Comparison of ENCODE assay signal across 11 cellular contexts in the genomic region with DNA sequence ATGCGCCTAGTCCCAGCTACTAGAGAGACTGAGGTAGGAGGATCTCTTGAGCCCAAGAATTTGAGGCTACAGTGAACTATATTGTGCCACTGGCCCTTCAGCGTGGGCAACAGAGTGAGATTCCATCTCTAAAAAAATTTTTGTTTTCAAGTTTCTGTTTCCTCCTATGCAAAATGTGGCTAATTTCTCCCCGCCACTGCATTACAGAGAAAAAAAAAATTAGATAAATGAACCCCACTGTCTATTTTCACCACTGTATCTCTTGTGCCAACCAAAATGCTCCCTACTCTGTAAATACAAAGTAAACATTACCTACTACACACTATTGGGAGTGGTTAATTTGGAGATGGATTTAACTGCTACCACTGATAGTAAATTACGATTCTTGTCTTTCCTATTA. TPM values are rescaled to one million over a fixed set of nuclear protein-coding genes. Genes with fewer than 3 reads are reported as not detected.
DNase-seq lines count a peak whose midpoint lies in the region; ATAC-seq and TF ChIP-seq lines count a peak whose summit lies in the region.
"Had no signal": no experiment of that assay in that cellular context is flagged by ENCODE, and none has a peak within 500 bp of the region (broad histone marks: within the 10 kb centered on the region; RNA-seq: fewer than 3 reads in every experiment).

No MANE protein-coding gene starts in this region.

- H3K4me1 ChIP-seq in GM23338 (ENCODE audit: insufficient read depth) = peaks cover 7% of the 10 kb centered on the region; the same call in 1 of the 2 replicates

- H3K79me2 ChIP-seq in GM23338 (replicated peaks; ENCODE audit: insufficient read depth) = peaks cover 28% of the 10 kb centered on the region

- no peak overlapping the region for H3K27ac Mint-ChIP-seq in Calu3 (ENCODE audit: unreplicated experiment)
- H3K27ac Mint-ChIP-seq in GM23338 = no peak overlapping the region
- peak overlapping the region; percentile 99 for H3K27ac Mint-ChIP-seq in activated naive CD8-positive, alpha-beta T cell
- H3K27ac Mint-ChIP-seq in neural crest cell (ENCODE audit: unreplicated experiment) = no peak overlapping the region

- H3K4me2 ChIP-seq in GM23338 = no peak overlapping the region

- no peak overlapping the region for H2AFZ ChIP-seq in GM23338

- no peaks in the 10 kb centered on the region for H3K27me3 ChIP-seq in GM23338 (ENCODE audit: insufficient read depth)
- H3K27me3 ChIP-seq: body of pancreas had no signal

- H3K4me3 ChIP-seq in GM23338 = peak overlapping the region; percentile 84; the same call in 1 of the 2 replicates
- H3K4me3 ChIP-seq: body of pancreas had no signal

- H3K36me3 Mint-ChIP-seq in Calu3 (ENCODE audit: insufficient read depth, unreplicated experiment) (peaks cover 53% of the 10 kb centered on the region), GM23338 (ENCODE audit: low read depth) (peaks cover 30% of the 10 kb centered on the region), neural crest cell (ENCODE audit: low read depth) (peaks cover 11% of the 10 kb centered on the region)
- H3K36me3 Mint-ChIP-seq in activated naive CD8-positive, alpha-beta T cell = peaks cover 19% of the 10 kb centered on the region

- intact Hi-C loops in Calu3 (cut with micrococcal nuclease; ENCODE audit: unreplicated experiment) = loop anchor here (1.0 to 10.0 kb wide), 2 partner anchors 159 to 196 kb away; no protein-coding TSS in a partner anchor

- H3K4me3 Mint-ChIP-seq in Calu3 (ENCODE audit: low read depth, unreplicated experiment) (peak overlapping the region; percentile 89), GM23338 (no peak overlapping the region), neural crest cell (peak overlapping the region; percentile 92)
- peak overlapping the region; percentile 94 for H3K4me3 Mint-ChIP-seq in activated naive CD8-positive, alpha-beta T cell

- H3K9me3 Mint-ChIP-seq in Calu3 (ENCODE audit: low read depth, unreplicated experiment) (no peaks in the 10 kb centered on the region), GM23338 (no peaks in the 10 kb centered on the region), neural crest cell (no peaks in the 10 kb centered on the region)
- peaks cover 6% of the 10 kb centered on the region for H3K9me3 Mint-ChIP-seq in activated naive CD8-positive, alpha-beta T cell (ENCODE audit: low read depth)

- H3K27ac ChIP-seq in GM23338 (ENCODE audit: low read depth) = no peak overlapping the region
- H3K27ac ChIP-seq: RWPE1 had no signal

- H3K36me3 ChIP-seq in GM23338 (ENCODE audit: insufficient read depth) = peaks cover 19% of the 10 kb centered on the region

- H3K9me2 ChIP-seq in GM23338 (ENCODE audit: insufficient read depth) = no peaks in the 10 kb centered on the region

- no TSS peak for BruUV-seq in Calu3 (replicated peaks; lab: Mats Ljungman, UMichigan)

- no peak for DNase-seq in Calu3
- no peak for DNase-seq in GM23338 (ENCODE audit: low spot score)
- DNase-seq in neural crest cell (ENCODE audit: low read depth, low spot score) = no peak
- no peak for DNase-seq in AG08396 (ENCODE audit: low spot score)
- DNase-seq: activated CD4-positive, alpha-beta T cell treated with anti-CD3 and anti-CD28 coated beads for 48 hours; body of pancreas; stimulated activated CD4-positive, alpha-beta T cell treated with anti-CD3 and anti-CD28 coated beads, Interleukin-4, amount 100 ng/mL, for 1 hour had no signal

- no peaks in the 10 kb centered on the region for H4K20me1 ChIP-seq in GM23338 (replicated peaks; ENCODE audit: insufficient read depth)

- ATAC-seq in GM23338 (no peak), HG03439 (IDR thresholded peaks at IDR 0.05; ENCODE audit: unreplicated experiment) (no peak), GM21367 (IDR thresholded peaks at IDR 0.05; ENCODE audit: unreplicated experiment) (no peak)
- ATAC-seq: body of pancreas had no signal

- H3F3A ChIP-seq in GM23338 (replicated peaks; ENCODE audit: low read depth) = 0 out of 2 replicates have a peak, but pooled peaks cover 3% of the 10 kb centered on the region

- no peaks in the 10 kb centered on the region for H3K27me3 Mint-ChIP-seq in Calu3 (ENCODE audit: unreplicated experiment)
- peaks cover 2% of the 10 kb centered on the region for H3K27me3 Mint-ChIP-seq in GM23338 (ENCODE audit: insufficient read depth, low read depth, poor library complexity)
- H3K27me3 Mint-ChIP-seq in activated naive CD8-positive, alpha-beta T cell = no peaks in the 10 kb centered on the region
- H3K27me3 Mint-ChIP-seq in neural crest cell (ENCODE audit: low read depth) = no peaks in the 10 kb centered on the region

- peaks cover 17% of the 10 kb centered on the region for H3K4me1 Mint-ChIP-seq in Calu3 (ENCODE audit: low read depth, unreplicated experiment)
- H3K4me1 Mint-ChIP-seq in GM23338 = peaks cover 10% of the 10 kb centered on the region
- peaks cover 76% of the 10 kb centered on the region for H3K4me1 Mint-ChIP-seq in activated naive CD8-positive, alpha-beta T cell (ENCODE audit: low read depth)
- H3K4me1 Mint-ChIP-seq in neural crest cell = peaks cover 19% of the 10 kb centered on the region

- TF ChIP-seq CTCF in Calu3 (IDR thresholded peaks at IDR 0.05; ENCODE audit: unreplicated experiment) = no peak
- TF ChIP-seq CTCF in GM23338 (conservative IDR thresholded peaks at IDR 0.05; ENCODE audit: low read depth in 2 of 2) = no peak
- no peak for TF ChIP-seq CTCF in neural crest cell (conservative IDR thresholded peaks at IDR 0.05)

- CTCF ChIA-PET in Calu3 (lab: Charles Lee) = interaction anchor here (0.7 to 1.4 kb wide), 2 partner anchors 93 to 213 kb away, joined by 3 to 4 read pairs; no protein-coding TSS in a partner anchor

TF ChIP-seq in GM23338, 12 proteins besides CTCF, POLR2A, EP300 and RAD21:
- TF ChIP-seq, protein P1, sequence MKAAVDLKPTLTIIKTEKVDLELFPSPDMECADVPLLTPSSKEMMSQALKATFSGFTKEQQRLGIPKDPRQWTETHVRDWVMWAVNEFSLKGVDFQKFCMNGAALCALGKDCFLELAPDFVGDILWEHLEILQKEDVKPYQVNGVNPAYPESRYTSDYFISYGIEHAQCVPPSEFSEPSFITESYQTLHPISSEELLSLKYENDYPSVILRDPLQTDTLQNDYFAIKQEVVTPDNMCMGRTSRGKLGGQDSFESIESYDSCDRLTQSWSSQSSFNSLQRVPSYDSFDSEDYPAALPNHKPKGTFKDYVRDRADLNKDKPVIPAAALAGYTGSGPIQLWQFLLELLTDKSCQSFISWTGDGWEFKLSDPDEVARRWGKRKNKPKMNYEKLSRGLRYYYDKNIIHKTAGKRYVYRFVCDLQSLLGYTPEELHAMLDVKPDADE (IDR thresholded peaks at IDR 0.05) = no peak
- TF ChIP-seq CREB1 (CRISPR knock-in tag; IDR thresholded peaks at IDR 0.05; ENCODE audit: low read depth) = no peak

RNA-seq across cellular contexts. Expression of gene MARF1, which starts 2.0 kb away (rescaled TPM):
- total RNA-seq in Calu3 (2022) (57.6 and 61.3 TPM in 2 replicates), neural crest cell (52.7 and 60.1 TPM in 2 replicates)
- total RNA-seq in GM23338 (2014; rRNA removed; shearing (Covaris generic)) = 11.0 and 16.0 TPM in 2 replicates
- polyA plus RNA-seq in GM23338 (2016; fragmentation: Nextera tagmentation; extraction: Ambion mirVana) = 7.0 and 8.3 TPM in 2 replicates

RNA-seq across cellular contexts. Expression of gene NDE1, which starts 9.1 kb away (rescaled TPM):
- total RNA-seq in Calu3 (2022) (66.0 and 71.1 TPM in 2 replicates), neural crest cell (72.2 and 74.0 TPM in 2 replicates)
- 22.9 and 28.7 TPM in 2 replicates for total RNA-seq in GM23338 (2014; rRNA removed; shearing (Covaris generic))
- 11.1 and 13.0 TPM in 2 replicates for polyA plus RNA-seq in GM23338 (2016; fragmentation: Nextera tagmentation; extraction: Ambion mirVana)
